In genomic region chr4:78079701-78080430, GRCh38 we compare ENCODE assay signal across 1 cellular context.
A peak's percentile ranks its signal among the peaks of the same experiment; 100 is the strongest.
TF ChIP-seq lines count a peak whose summit lies in the region.

No MANE protein-coding gene starts in this region.

TF ChIP-seq in GM12878, 131 proteins besides CTCF, POLR2A, EP300 and RAD21 (continued from another document):
- TF ChIP-seq SIN3A (IDR thresholded peaks at IDR 0.05; ENCODE audit: low read depth, low read length) (no peak), ZNF622 (IDR thresholded peaks at IDR 0.05) (no peak), BHLHE40 (IDR thresholded peaks at IDR 0.05; ENCODE audit: borderline replicate concordance in 1 of 2, low read depth in 2 of 2, low read length in 1 of 2) (no peak), MTA3 (IDR thresholded peaks at IDR 0.05; ENCODE audit: borderline replicate concordance, low read length) (no peak), YY1 (IDR thresholded peaks at IDR 0.05; ENCODE audit: low read depth, low read length) (no peak), NR2C1 (IDR thresholded peaks at IDR 0.05) (no peak), MEF2B (IDR thresholded peaks at IDR 0.05; ENCODE audit: partially characterized antibody, poor library complexity, severe bottlenecking) (peak; percentile 64), STAT3 (IDR thresholded peaks at IDR 0.05; ENCODE audit: low read depth, low read length) (no peak)
- TF ChIP-seq, protein P1, sequence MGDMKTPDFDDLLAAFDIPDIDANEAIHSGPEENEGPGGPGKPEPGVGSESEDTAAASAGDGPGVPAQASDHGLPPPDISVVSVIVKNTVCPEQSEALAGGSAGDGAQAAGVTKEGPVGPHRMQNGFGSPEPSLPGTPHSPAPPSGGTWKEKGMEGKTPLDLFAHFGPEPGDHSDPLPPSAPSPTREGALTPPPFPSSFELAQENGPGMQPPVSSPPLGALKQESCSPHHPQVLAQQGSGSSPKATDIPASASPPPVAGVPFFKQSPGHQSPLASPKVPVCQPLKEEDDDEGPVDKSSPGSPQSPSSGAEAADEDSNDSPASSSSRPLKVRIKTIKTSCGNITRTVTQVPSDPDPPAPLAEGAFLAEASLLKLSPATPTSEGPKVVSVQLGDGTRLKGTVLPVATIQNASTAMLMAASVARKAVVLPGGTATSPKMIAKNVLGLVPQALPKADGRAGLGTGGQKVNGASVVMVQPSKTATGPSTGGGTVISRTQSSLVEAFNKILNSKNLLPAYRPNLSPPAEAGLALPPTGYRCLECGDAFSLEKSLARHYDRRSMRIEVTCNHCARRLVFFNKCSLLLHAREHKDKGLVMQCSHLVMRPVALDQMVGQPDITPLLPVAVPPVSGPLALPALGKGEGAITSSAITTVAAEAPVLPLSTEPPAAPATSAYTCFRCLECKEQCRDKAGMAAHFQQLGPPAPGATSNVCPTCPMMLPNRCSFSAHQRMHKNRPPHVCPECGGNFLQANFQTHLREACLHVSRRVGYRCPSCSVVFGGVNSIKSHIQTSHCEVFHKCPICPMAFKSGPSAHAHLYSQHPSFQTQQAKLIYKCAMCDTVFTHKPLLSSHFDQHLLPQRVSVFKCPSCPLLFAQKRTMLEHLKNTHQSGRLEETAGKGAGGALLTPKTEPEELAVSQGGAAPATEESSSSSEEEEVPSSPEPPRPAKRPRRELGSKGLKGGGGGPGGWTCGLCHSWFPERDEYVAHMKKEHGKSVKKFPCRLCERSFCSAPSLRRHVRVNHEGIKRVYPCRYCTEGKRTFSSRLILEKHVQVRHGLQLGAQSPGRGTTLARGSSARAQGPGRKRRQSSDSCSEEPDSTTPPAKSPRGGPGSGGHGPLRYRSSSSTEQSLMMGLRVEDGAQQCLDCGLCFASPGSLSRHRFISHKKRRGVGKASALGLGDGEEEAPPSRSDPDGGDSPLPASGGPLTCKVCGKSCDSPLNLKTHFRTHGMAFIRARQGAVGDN (IDR thresholded peaks at IDR 0.05): 0 out of 2 replicates have a peak, but pooled peaks have one; percentile 22
- TF ChIP-seq, protein P2, sequence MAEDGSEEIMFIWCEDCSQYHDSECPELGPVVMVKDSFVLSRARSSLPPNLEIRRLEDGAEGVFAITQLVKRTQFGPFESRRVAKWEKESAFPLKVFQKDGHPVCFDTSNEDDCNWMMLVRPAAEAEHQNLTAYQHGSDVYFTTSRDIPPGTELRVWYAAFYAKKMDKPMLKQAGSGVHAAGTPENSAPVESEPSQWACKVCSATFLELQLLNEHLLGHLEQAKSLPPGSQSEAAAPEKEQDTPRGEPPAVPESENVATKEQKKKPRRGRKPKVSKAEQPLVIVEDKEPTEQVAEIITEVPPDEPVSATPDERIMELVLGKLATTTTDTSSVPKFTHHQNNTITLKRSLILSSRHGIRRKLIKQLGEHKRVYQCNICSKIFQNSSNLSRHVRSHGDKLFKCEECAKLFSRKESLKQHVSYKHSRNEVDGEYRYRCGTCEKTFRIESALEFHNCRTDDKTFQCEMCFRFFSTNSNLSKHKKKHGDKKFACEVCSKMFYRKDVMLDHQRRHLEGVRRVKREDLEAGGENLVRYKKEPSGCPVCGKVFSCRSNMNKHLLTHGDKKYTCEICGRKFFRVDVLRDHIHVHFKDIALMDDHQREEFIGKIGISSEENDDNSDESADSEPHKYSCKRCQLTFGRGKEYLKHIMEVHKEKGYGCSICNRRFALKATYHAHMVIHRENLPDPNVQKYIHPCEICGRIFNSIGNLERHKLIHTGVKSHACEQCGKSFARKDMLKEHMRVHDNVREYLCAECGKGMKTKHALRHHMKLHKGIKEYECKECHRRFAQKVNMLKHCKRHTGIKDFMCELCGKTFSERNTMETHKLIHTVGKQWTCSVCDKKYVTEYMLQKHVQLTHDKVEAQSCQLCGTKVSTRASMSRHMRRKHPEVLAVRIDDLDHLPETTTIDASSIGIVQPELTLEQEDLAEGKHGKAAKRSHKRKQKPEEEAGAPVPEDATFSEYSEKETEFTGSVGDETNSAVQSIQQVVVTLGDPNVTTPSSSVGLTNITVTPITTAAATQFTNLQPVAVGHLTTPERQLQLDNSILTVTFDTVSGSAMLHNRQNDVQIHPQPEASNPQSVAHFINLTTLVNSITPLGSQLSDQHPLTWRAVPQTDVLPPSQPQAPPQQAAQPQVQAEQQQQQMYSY (CRISPR knock-in tag; IDR thresholded peaks at IDR 0.05): no peak
- TF ChIP-seq, protein P3, sequence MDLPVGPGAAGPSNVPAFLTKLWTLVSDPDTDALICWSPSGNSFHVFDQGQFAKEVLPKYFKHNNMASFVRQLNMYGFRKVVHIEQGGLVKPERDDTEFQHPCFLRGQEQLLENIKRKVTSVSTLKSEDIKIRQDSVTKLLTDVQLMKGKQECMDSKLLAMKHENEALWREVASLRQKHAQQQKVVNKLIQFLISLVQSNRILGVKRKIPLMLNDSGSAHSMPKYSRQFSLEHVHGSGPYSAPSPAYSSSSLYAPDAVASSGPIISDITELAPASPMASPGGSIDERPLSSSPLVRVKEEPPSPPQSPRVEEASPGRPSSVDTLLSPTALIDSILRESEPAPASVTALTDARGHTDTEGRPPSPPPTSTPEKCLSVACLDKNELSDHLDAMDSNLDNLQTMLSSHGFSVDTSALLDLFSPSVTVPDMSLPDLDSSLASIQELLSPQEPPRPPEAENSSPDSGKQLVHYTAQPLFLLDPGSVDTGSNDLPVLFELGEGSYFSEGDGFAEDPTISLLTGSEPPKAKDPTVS (IDR thresholded peaks at IDR 0.05; ENCODE audit: low read depth, low read length): no peak
